ENCODE assay signal across 9 cellular contexts in the genomic region with DNA sequence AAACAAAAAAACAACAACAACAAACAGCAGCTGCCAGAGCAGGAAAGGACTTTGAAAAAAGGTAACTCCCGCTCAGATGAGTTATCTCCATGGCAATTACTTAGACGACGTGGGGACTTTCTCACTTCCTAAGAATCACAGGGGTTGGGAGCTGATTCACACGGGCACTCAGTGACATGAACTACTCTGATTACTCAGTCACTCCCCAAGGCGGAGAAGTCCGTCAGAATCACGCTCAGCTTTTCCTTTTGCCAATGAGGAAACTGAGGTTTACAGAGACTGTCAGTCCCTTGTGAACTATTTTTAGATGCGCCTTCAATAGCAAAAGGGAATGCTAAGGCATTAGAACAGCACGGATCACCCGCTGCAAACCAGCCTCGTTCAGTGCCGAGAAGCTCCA. TPM values are rescaled to one million over a fixed set of nuclear protein-coding genes. Genes with fewer than 3 reads are reported as not detected.
A peak's percentile ranks its signal among the peaks of the same experiment; 100 is the strongest.
DNase-seq lines count a peak whose midpoint lies in the region; ATAC-seq and TF ChIP-seq lines count a peak whose summit lies in the region.
"Had no signal": no experiment of that assay in that cellular context is flagged by ENCODE, and none has a peak within 500 bp of the region (broad histone marks: within the 10 kb centered on the region; RNA-seq: fewer than 3 reads in every experiment).

No MANE protein-coding gene starts in this region.

- no peaks in the 10 kb centered on the region for H3K79me2 ChIP-seq in MM.1S (ENCODE audit: low read length)

- H3K9me2 ChIP-seq in MM.1S (replicated peaks; ENCODE audit: insufficient read depth, low read length) = no peaks in the 10 kb centered on the region

- no peak overlapping the region for H3K4me3 ChIP-seq in BLaER1
- peak overlapping the region; percentile 43 for H3K4me3 ChIP-seq in adipocyte (ENCODE audit: low read length)
- H3K4me3 ChIP-seq in neutrophil (ENCODE audit: low read depth in 1 of 2, low read length in 1 of 2) = no peak overlapping the region
- no peak overlapping the region for H3K4me3 ChIP-seq in MM.1S (ENCODE audit: low read length)
- no peak overlapping the region for H3K4me3 ChIP-seq in vagina

- no peak for TF ChIP-seq POLR2A in vagina (IDR thresholded peaks at IDR 0.05)

- no peaks in the 10 kb centered on the region for H3K36me3 ChIP-seq in BLaER1
- H3K36me3 ChIP-seq in adipocyte (ENCODE audit: control insufficient read depth, insufficient read depth, low read length, severe bottlenecking) = no peaks in the 10 kb centered on the region
- no peaks in the 10 kb centered on the region for H3K36me3 ChIP-seq in neutrophil
- no peaks in the 10 kb centered on the region for H3K36me3 ChIP-seq in MM.1S (replicated peaks; ENCODE audit: insufficient read depth, low read length)
- H3K36me3 ChIP-seq in vagina = no peaks in the 10 kb centered on the region

- H3K9me3 ChIP-seq in BLaER1 = no peaks in the 10 kb centered on the region
- H3K9me3 ChIP-seq in adipocyte (ENCODE audit: control insufficient read depth, low read length) = no peaks in the 10 kb centered on the region
- H3K9me3 ChIP-seq in neutrophil = no peaks in the 10 kb centered on the region
- H3K9me3 ChIP-seq in MM.1S (replicated peaks; ENCODE audit: insufficient read depth, low read length) = no peaks in the 10 kb centered on the region
- no peaks in the 10 kb centered on the region for H3K9me3 ChIP-seq in vagina

- H3K9ac ChIP-seq in BLaER1 = no peak overlapping the region; the same call in 1 of the 2 replicates
- no peak overlapping the region for H3K9ac ChIP-seq in adipocyte (ENCODE audit: low read length)
- no peak overlapping the region for H3K9ac ChIP-seq in MM.1S (ENCODE audit: low read length)

- peak overlapping the region; percentile 73 for H3K4me2 ChIP-seq in BLaER1
- no peak overlapping the region for H3K4me2 ChIP-seq in MM.1S (ENCODE audit: low read depth, low read length)

- no peak for ATAC-seq in HG03196 (IDR thresholded peaks at IDR 0.05; ENCODE audit: unreplicated experiment)

- DNase-seq in HT1080 (ENCODE audit: low read depth) (peak; percentile 11), adipocyte (ENCODE audit: low read depth) (peak; percentile 13), MM.1S (no peak), vagina (ENCODE audit: extremely low spot score in 2 of 2) (no peak), NCI-H1694 (lab: John Stamatoyannopoulos, UW) (no peak)
- DNase-seq: NCI-H526 treated with DMSO at 0.1 percent for 48 hours had no signal

- no peak overlapping the region for H2AFZ ChIP-seq in MM.1S (ENCODE audit: low read length)

- intact Hi-C loops in vagina (cut with DNase I) = no loop called here

- H3K4me1 ChIP-seq in BLaER1 (peaks cover 76% of the 10 kb centered on the region), adipocyte (ENCODE audit: control insufficient read depth, insufficient read depth, low read length) (peaks cover 7% of the 10 kb centered on the region), neutrophil (ENCODE audit: control insufficient read depth in 1 of 2, insufficient read depth in 1 of 2, low read depth in 1 of 2, low read length in 1 of 2) (peaks cover 35 to 40% of the 10 kb centered on the region in 2 experiments), MM.1S (ENCODE audit: low read length) (no peaks in the 10 kb centered on the region), vagina (no peaks in the 10 kb centered on the region)

- no peaks in the 10 kb centered on the region for H3K27me3 ChIP-seq in BLaER1
- H3K27me3 ChIP-seq in adipocyte (replicated peaks; ENCODE audit: control insufficient read depth, insufficient read depth, low read length) = peaks cover 24% of the 10 kb centered on the region
- peaks cover under 1% of the 10 kb centered on the region for H3K27me3 ChIP-seq in neutrophil
- peaks cover 93% of the 10 kb centered on the region for H3K27me3 ChIP-seq in MM.1S (replicated peaks; ENCODE audit: insufficient read depth, low read length)
- no peaks in the 10 kb centered on the region for H3K27me3 ChIP-seq in vagina

- H3F3A ChIP-seq in MM.1S (ENCODE audit: insufficient read depth, low read length) = no peaks in the 10 kb centered on the region

- H3K27ac ChIP-seq in BLaER1 = no peak overlapping the region
- peak overlapping the region; percentile 64 for H3K27ac ChIP-seq in neutrophil
- no peak overlapping the region for H3K27ac ChIP-seq in MM.1S (ENCODE audit: low read length)
- no peak overlapping the region for H3K27ac ChIP-seq in vagina

- no peak for TF ChIP-seq CTCF in neutrophil (IDR thresholded peaks at IDR 0.05)
- no peak for TF ChIP-seq CTCF in MM.1S (IDR thresholded peaks at IDR 0.05; ENCODE audit: low read length)
- no peak for TF ChIP-seq CTCF in vagina (IDR thresholded peaks at IDR 0.05)

- H4K20me1 ChIP-seq in BLaER1 = no peaks in the 10 kb centered on the region
- H4K20me1 ChIP-seq in MM.1S (ENCODE audit: insufficient read depth, low read length) = no peaks in the 10 kb centered on the region

RNA-seq across cellular contexts. Expression of gene MATK, which starts 32.3 kb away (rescaled TPM):
- not detected in 2 replicates for total RNA-seq in HT1080 (2014; rRNA removed; shearing (Covaris generic))
- not detected in 2 replicates for polyA plus RNA-seq in HT1080 (2015; cell fraction: cytosol; rRNA removed)
- not detected in 2 replicates for polyA plus RNA-seq in HT1080 (2015; cell fraction: nucleus; rRNA removed)
- 1.2 TPM for total RNA-seq in vagina

RNA-seq across cellular contexts. Expression of gene RAX2, which starts 46.5 kb away (rescaled TPM):
- total RNA-seq in HT1080 (2014; rRNA removed; shearing (Covaris generic)) = not detected in 2 replicates
- not detected in 2 replicates for polyA plus RNA-seq in HT1080 (2015; cell fraction: cytosol; rRNA removed)
- polyA plus RNA-seq in HT1080 (2015; cell fraction: nucleus; rRNA removed) = not detected in 2 replicates
- not detected for total RNA-seq in vagina

RNA-seq across cellular contexts. Expression of gene ZFR2, which starts 50.4 kb away (rescaled TPM):
- not detected in 2 replicates for total RNA-seq in HT1080 (2014; rRNA removed; shearing (Covaris generic))
- not detected in 2 replicates for polyA plus RNA-seq in HT1080 (2015; cell fraction: cytosol; rRNA removed)
- not detected in 2 replicates for polyA plus RNA-seq in HT1080 (2015; cell fraction: nucleus; rRNA removed)
- total RNA-seq in vagina = not detected

RNA-seq across cellular contexts. Expression of gene MRPL54, which starts 56.0 kb away (rescaled TPM):
- 50.0 and 107 TPM in 2 replicates for total RNA-seq in HT1080 (2014; rRNA removed; shearing (Covaris generic))
- polyA plus RNA-seq in HT1080 (2015; cell fraction: cytosol; rRNA removed) = 51.2 and 66.2 TPM in 2 replicates
- 24.3 and 25.2 TPM in 2 replicates for polyA plus RNA-seq in HT1080 (2015; cell fraction: nucleus; rRNA removed)
- 30.4 TPM for total RNA-seq in vagina

RNA-seq across cellular contexts. Expression of gene APBA3, which starts 57.0 kb away (rescaled TPM):
- 16.9 and 19.3 TPM in 2 replicates for total RNA-seq in HT1080 (2014; rRNA removed; shearing (Covaris generic))
- 12.1 and 15.5 TPM in 2 replicates for polyA plus RNA-seq in HT1080 (2015; cell fraction: cytosol; rRNA removed)
- 33.1 and 35.3 TPM in 2 replicates for polyA plus RNA-seq in HT1080 (2015; cell fraction: nucleus; rRNA removed)
- total RNA-seq in vagina = 46.2 TPM

Comparison
In these comparisons a context has a peak if more than half of its experiments do, and no peak if none do; other contexts are left out.
1. DNase-seq: peak in HT1080 (single experiment) and adipocyte (single experiment); none in MM.1S (single experiment), vagina (0 of 2) and NCI-H1694 (single experiment).